ENCODE assay signal across 22 cellular contexts in genomic region chr10:71426058-71426605, GRCh38.
"Had no signal": no experiment of that assay in that cellular context is flagged by ENCODE, and none has a peak within 500 bp of the region (broad histone marks: within the 10 kb centered on the region; RNA-seq: fewer than 3 reads in every experiment).

No MANE protein-coding gene starts in this region.

- H3K4me1 Mint-ChIP-seq: activated naive CD8-positive, alpha-beta T cell treated with anti-CD3 and anti-CD28 coated beads, Interleukin-2, amount 10 ng/mL, durations not matched to agents 7 days and 5 days; activated T-helper 17 cell treated with anti-CD3 and anti-CD28 coated beads, Interleukin-2, amount 50 U/mL, for 72 hours; stimulated activated effector memory CD8-positive, alpha-beta T cell treated with anti-CD3 and anti-CD28 coated beads, Interleukin-12 subunit alpha, Interleukin-12 subunit beta, amount 100 ng/mL, for 72 hours had no signal

- H3K27me3 ChIP-seq: breast epithelium, gastroesophageal sphincter, neural progenitor cell, ovary, tibial nerve, uterus had no signal

- DNase-seq: activated CD4-positive, alpha-beta memory T cell treated with anti-CD3 and anti-CD28 coated beads for 36 hours; activated CD4-positive, alpha-beta T cell treated with anti-CD3 and anti-CD28 coated beads for 48 hours; activated naive CD4-positive, alpha-beta T cell treated with Interleukin-2 at 50 U/mL for 16 hours; activated naive CD8-positive, alpha-beta T cell treated with anti-CD3 and anti-CD28 coated beads, Interleukin-2, amount 10 ng/mL, durations not matched to agents 7 days and 5 days; activated T-cell treated with anti-CD3 and anti-CD28 coated beads, Interleukin-2, amount 50 U/mL, for 1 hour; amniotic stem cell; left lung; right cardiac atrium; stimulated activated CD4-positive, alpha-beta T cell treated with anti-CD3 and anti-CD28 coated beads, Interleukin-1b, Interleukin-23, amount 100 ng/mL, for 48 hours; stomach; uterus had no signal

- H3K9me3 ChIP-seq: breast epithelium, gastroesophageal sphincter, left lung, ovary, stomach, suprapubic skin, tibial nerve, uterus had no signal

- H3K36me3 Mint-ChIP-seq: activated CD4-positive, alpha-beta memory T cell treated with anti-CD3 and anti-CD28 coated beads for 36 hours; activated naive CD8-positive, alpha-beta T cell treated with anti-CD3 and anti-CD28 coated beads, Interleukin-2, amount 10 ng/mL, durations not matched to agents 7 days and 5 days; naive thymus-derived CD4-positive, alpha-beta T cell; neural progenitor cell; stimulated activated effector memory CD8-positive, alpha-beta T cell treated with anti-CD3 and anti-CD28 coated beads, Interleukin-12 subunit alpha, Interleukin-12 subunit beta, amount 100 ng/mL, for 72 hours had no signal

- H3K4me3 Mint-ChIP-seq: activated CD4-positive, alpha-beta memory T cell treated with anti-CD3 and anti-CD28 coated beads for 36 hours; activated naive CD8-positive, alpha-beta T cell treated with anti-CD3 and anti-CD28 coated beads, Interleukin-2, amount 10 ng/mL, durations not matched to agents 7 days and 5 days; activated T-helper 17 cell treated with anti-CD3 and anti-CD28 coated beads, Interleukin-2, amount 50 U/mL, for 72 hours; naive thymus-derived CD4-positive, alpha-beta T cell; neural progenitor cell; stimulated activated effector memory CD8-positive, alpha-beta T cell treated with anti-CD3 and anti-CD28 coated beads, Interleukin-12 subunit alpha, Interleukin-12 subunit beta, amount 100 ng/mL, for 72 hours had no signal

- H3K4me2 ChIP-seq: neural progenitor cell had no signal

- H2AFZ ChIP-seq: neural progenitor cell had no signal

- H3K27me3 Mint-ChIP-seq: activated naive CD8-positive, alpha-beta T cell treated with anti-CD3 and anti-CD28 coated beads, Interleukin-2, amount 10 ng/mL, durations not matched to agents 7 days and 5 days had no signal

- H3K27ac Mint-ChIP-seq: activated CD4-positive, alpha-beta memory T cell treated with anti-CD3 and anti-CD28 coated beads for 36 hours; activated naive CD8-positive, alpha-beta T cell treated with anti-CD3 and anti-CD28 coated beads, Interleukin-2, amount 10 ng/mL, durations not matched to agents 7 days and 5 days; activated T-helper 17 cell treated with anti-CD3 and anti-CD28 coated beads, Interleukin-2, amount 50 U/mL, for 72 hours; naive thymus-derived CD4-positive, alpha-beta T cell; neural progenitor cell; stimulated activated effector memory CD8-positive, alpha-beta T cell treated with anti-CD3 and anti-CD28 coated beads, Interleukin-12 subunit alpha, Interleukin-12 subunit beta, amount 100 ng/mL, for 72 hours had no signal

- H3K27ac ChIP-seq: breast epithelium, coronary artery, epithelial cell of prostate, gastroesophageal sphincter, left lung, neural progenitor cell, ovary, stomach, suprapubic skin, tibial nerve, uterus had no signal

- H3K4me1 ChIP-seq: breast epithelium, gastroesophageal sphincter, left lung, neural progenitor cell, stomach, suprapubic skin, uterus had no signal

- ATAC-seq: activated T-helper 17 cell treated with anti-CD3 and anti-CD28 coated beads, Interleukin-2, amount 50 U/mL, for 72 hours; gastroesophageal sphincter; naive thymus-derived CD4-positive, alpha-beta T cell; right cardiac atrium had no signal

- H3K9me3 Mint-ChIP-seq: activated CD4-positive, alpha-beta memory T cell treated with anti-CD3 and anti-CD28 coated beads for 36 hours; activated naive CD8-positive, alpha-beta T cell treated with anti-CD3 and anti-CD28 coated beads, Interleukin-2, amount 10 ng/mL, durations not matched to agents 7 days and 5 days; activated T-helper 17 cell treated with anti-CD3 and anti-CD28 coated beads, Interleukin-2, amount 50 U/mL, for 72 hours; neural progenitor cell; stimulated activated effector memory CD8-positive, alpha-beta T cell treated with anti-CD3 and anti-CD28 coated beads, Interleukin-12 subunit alpha, Interleukin-12 subunit beta, amount 100 ng/mL, for 72 hours had no signal

- H3K9ac ChIP-seq: neural progenitor cell had no signal
